ENCODE assay signal across 8 cellular contexts in the genomic region with DNA sequence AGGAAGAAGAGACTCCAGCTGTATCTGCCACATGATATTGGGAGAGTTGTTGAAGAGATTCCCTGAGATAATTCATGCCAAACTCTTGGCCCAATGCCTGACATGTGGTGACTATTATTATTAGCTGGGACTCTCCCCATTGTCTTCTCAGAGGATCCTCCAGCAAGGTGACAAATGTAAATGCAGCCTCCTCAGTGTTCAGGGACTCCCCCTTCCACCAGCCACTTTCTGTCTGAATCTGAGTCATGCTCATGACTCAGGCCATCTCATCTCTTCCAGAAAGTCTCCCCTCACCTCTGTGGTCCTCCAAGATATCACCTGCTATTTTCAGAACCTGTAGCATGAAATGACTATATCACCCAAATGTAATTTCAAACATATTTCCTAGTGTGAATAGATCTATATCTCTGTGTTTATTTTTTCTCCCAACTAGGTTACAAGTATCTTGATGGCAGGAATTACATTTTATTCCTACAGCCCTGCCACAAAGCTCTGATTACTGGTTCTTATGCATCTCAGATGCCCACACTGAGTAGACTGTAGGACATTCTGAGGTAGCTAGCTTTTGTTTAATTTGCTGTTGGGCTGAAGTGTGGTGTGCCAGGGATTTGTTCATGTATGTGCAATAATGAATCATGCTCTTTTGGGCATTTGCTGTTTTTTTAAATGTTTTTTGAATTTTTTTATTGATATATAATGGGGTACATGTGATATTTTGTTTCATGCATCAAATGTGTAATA.
DNase-seq lines count a peak whose midpoint lies in the region; ATAC-seq and TF ChIP-seq lines count a peak whose summit lies in the region.

No MANE protein-coding gene starts in this region.

- no peak for TF ChIP-seq POLR2A in testis (IDR thresholded peaks at IDR 0.05)

- H3K27ac Mint-ChIP-seq in activated T-helper 1 cell treated with anti-CD3 and anti-CD28 coated beads, Interleukin-12 subunit alpha, Interleukin-12 subunit beta, Interleukin-2, Interleukin-4 antibody, amounts not matched to agents 30 ng/mL and 10 ng/mL and 1 ng/mL, durations not matched to agents 14 hours and 24 hours and 36 hours = peak overlapping the region; percentile 88

- peak; percentile 43 for DNase-seq in AG10803 (ENCODE audit: low read depth)
- DNase-seq in activated T-helper 1 cell treated with anti-CD3 and anti-CD28 coated beads, Interleukin-12 subunit alpha, Interleukin-12 subunit beta, Interleukin-2, Interleukin-4 antibody, amounts not matched to agents 30 ng/mL and 10 ng/mL and 1 ng/mL, durations not matched to agents 14 hours and 24 hours and 36 hours (ENCODE audit: low spot score) = peak; percentile 59
- DNase-seq in stimulated activated CD4-positive, alpha-beta T cell treated with anti-CD3 and anti-CD28 coated beads, Interleukin-4, amount 100 ng/mL, for 1 hour = peak; percentile 43
- DNase-seq in UCSD-AML1 (lab: John Stamatoyannopoulos, UW; ENCODE audit: unreplicated experiment) = no peak
- DNase-seq in testis = no peak
- no peak for DNase-seq in GOT3 (lab: John Stamatoyannopoulos, UW)

- peaks cover 50% of the 10 kb centered on the region for H3K4me1 Mint-ChIP-seq in activated T-helper 1 cell treated with anti-CD3 and anti-CD28 coated beads, Interleukin-12 subunit alpha, Interleukin-12 subunit beta, Interleukin-2, Interleukin-4 antibody, amounts not matched to agents 30 ng/mL and 10 ng/mL and 1 ng/mL, durations not matched to agents 14 hours and 24 hours and 36 hours (ENCODE audit: low read depth)

- H3K27ac ChIP-seq in testis = no peak overlapping the region

- peaks cover 16% of the 10 kb centered on the region for H3K9me3 Mint-ChIP-seq in activated T-helper 1 cell treated with anti-CD3 and anti-CD28 coated beads, Interleukin-12 subunit alpha, Interleukin-12 subunit beta, Interleukin-2, Interleukin-4 antibody, amounts not matched to agents 30 ng/mL and 10 ng/mL and 1 ng/mL, durations not matched to agents 14 hours and 24 hours and 36 hours

- TF ChIP-seq CTCF in AG10803 (conservative IDR thresholded peaks at IDR 0.05; ENCODE audit: low read length) (no peak), testis (IDR thresholded peaks at IDR 0.05) (no peak)

- peaks cover 50% of the 10 kb centered on the region for H3K27me3 Mint-ChIP-seq in activated T-helper 1 cell treated with anti-CD3 and anti-CD28 coated beads, Interleukin-12 subunit alpha, Interleukin-12 subunit beta, Interleukin-2, Interleukin-4 antibody, amounts not matched to agents 30 ng/mL and 10 ng/mL and 1 ng/mL, durations not matched to agents 14 hours and 24 hours and 36 hours (ENCODE audit: insufficient read depth)

- no peak overlapping the region for H3K4me3 ChIP-seq in AG10803 (ENCODE audit: low read length)
- no peak overlapping the region for H3K4me3 ChIP-seq in testis

- H3K36me3 ChIP-seq in testis (ENCODE audit: low read depth, missing control alignments) = no peaks in the 10 kb centered on the region

- H3K9me3 ChIP-seq in testis = no peaks in the 10 kb centered on the region

- H3K4me1 ChIP-seq in testis = no peaks in the 10 kb centered on the region

- peaks cover 3% of the 10 kb centered on the region for H3K36me3 Mint-ChIP-seq in activated T-helper 1 cell treated with anti-CD3 and anti-CD28 coated beads, Interleukin-12 subunit alpha, Interleukin-12 subunit beta, Interleukin-2, Interleukin-4 antibody, amounts not matched to agents 30 ng/mL and 10 ng/mL and 1 ng/mL, durations not matched to agents 14 hours and 24 hours and 36 hours (ENCODE audit: low read depth)

- ATAC-seq in GM19455 (IDR thresholded peaks at IDR 0.05; ENCODE audit: unreplicated experiment) = peak; percentile 84
- peak; percentile 90 for ATAC-seq in HG03439 (IDR thresholded peaks at IDR 0.05; ENCODE audit: unreplicated experiment)

- H3K27me3 ChIP-seq in testis = no peaks in the 10 kb centered on the region

- H3K4me3 Mint-ChIP-seq in activated T-helper 1 cell treated with anti-CD3 and anti-CD28 coated beads, Interleukin-12 subunit alpha, Interleukin-12 subunit beta, Interleukin-2, Interleukin-4 antibody, amounts not matched to agents 30 ng/mL and 10 ng/mL and 1 ng/mL, durations not matched to agents 14 hours and 24 hours and 36 hours = peak overlapping the region; percentile 46

- intact Hi-C loops in activated T-helper 1 cell treated with anti-CD3 and anti-CD28 coated beads, Interleukin-12 subunit alpha, Interleukin-12 subunit beta, Interleukin-2, Interleukin-4 antibody, amounts not matched to agents 30 ng/mL and 10 ng/mL and 1 ng/mL, durations not matched to agents 14 hours and 24 hours and 36 hours (cut with micrococcal nuclease) = loop anchor here (1.0 to 10.0 kb wide), 8 partner anchors 30 to 1598 kb away; partner anchors contain the start of genes CLINT1, PWWP2A, SLU7 and TTC1
- intact Hi-C loops in testis (cut with DNase I; ENCODE audit: low total_unique reads) = no loop called here

Comparison
In these comparisons a context has a peak if more than half of its experiments do, and no peak if none do; other contexts are left out.
1. DNase-seq: peak in AG10803 (single experiment), activated T-helper 1 cell treated with anti-CD3 and anti-CD28 coated beads, Interleukin-12 subunit alpha, Interleukin-12 subunit beta, Interleukin-2, Interleukin-4 antibody, amounts not matched to agents 30 ng/mL and 10 ng/mL and 1 ng/mL, durations not matched to agents 14 hours and 24 hours and 36 hours (single experiment) and stimulated activated CD4-positive, alpha-beta T cell treated with anti-CD3 and anti-CD28 coated beads, Interleukin-4, amount 100 ng/mL, for 1 hour (single experiment); none in UCSD-AML1 (single experiment), testis (single experiment) and GOT3 (single experiment).